Comparison of ENCODE assay signal across 16 cellular contexts in the genomic region with DNA sequence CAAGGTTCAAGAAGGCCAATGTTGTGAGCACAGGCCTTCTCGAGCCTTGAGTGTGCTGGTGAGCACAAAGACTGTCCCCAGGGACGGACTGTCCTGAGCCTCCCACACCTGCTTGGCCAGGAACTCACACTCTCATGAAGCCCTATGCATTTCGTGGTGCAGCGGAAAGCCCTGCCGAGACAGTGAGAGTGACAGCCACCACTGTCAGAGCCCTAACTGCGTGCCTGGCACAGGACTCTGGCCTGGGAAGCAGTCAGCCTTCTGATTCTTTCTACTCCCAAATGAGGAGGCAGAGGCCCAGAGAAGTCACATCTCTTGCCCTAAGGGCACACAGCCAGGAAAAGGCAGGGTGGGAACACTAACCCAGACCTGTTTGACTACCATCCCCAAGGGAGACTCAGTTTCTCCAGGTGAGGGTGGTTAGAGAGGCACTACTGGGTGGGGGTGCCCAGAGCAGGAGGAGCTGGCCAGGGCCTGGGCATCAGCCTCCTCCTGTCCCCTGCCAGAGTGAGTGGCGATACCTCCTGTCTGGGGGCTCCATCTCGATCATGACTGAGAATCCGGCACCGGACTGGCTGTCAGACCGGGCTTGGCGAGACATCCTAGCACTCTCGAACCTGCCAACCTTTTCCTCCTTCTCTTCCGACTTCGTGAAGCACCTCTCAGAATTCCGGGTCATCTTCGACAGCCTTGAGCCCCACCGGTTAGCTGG. TPM values are rescaled to one million over a fixed set of nuclear protein-coding genes. Genes with fewer than 3 reads are reported as not detected.
DNase-seq lines count a peak whose midpoint lies in the region; ATAC-seq and TF ChIP-seq lines count a peak whose summit lies in the region.
"Had no signal": no experiment of that assay in that cellular context is flagged by ENCODE, and none has a peak within 500 bp of the region (broad histone marks: within the 10 kb centered on the region; RNA-seq: fewer than 3 reads in every experiment).

No MANE protein-coding gene starts in this region.

- no peak for TF ChIP-seq POLR2A in spleen (IDR thresholded peaks at IDR 0.05)

- H3K4me3 ChIP-seq in left ventricle myocardium inferior = no peak overlapping the region
- H3K4me3 ChIP-seq in right cardiac atrium (ENCODE audit: low read length) = no peak overlapping the region
- no peak overlapping the region for H3K4me3 ChIP-seq in spleen
- H3K4me3 ChIP-seq: A549, GM23338 had no signal

- peak; percentile 5 for DNase-seq in left ventricle myocardium inferior
- no peak for DNase-seq in left cardiac atrium
- peak; percentile 6 to 19 (median 10) for DNase-seq in right cardiac atrium
- peak; percentile 46 for DNase-seq in spleen
- DNase-seq: HFFc6, NCI-H1092, NCI-H1694 treated with DMSO at 0.1 percent for 48 hours, NCI-H526 treated with DMSO at 0.1 percent for 48 hours had no signal

- no peak overlapping the region for H3K27ac ChIP-seq in left ventricle myocardium inferior (replicated peaks)
- H3K27ac ChIP-seq in right cardiac atrium (ENCODE audit: low read length) = no peak overlapping the region
- H3K27ac ChIP-seq in spleen = no peak overlapping the region
- H3K27ac ChIP-seq: A549, C4-2B, KMS-11 had no signal

- TF ChIP-seq CTCF in left ventricle myocardium inferior (IDR thresholded peaks at IDR 0.05; ENCODE audit: borderline replicate concordance) = no peak
- no peak for TF ChIP-seq CTCF in spleen (IDR thresholded peaks at IDR 0.05 in 8 of 11, conservative IDR thresholded peaks at IDR 0.05 in 3 of 11)

- no peaks in the 10 kb centered on the region for H3K27me3 ChIP-seq in left ventricle myocardium inferior (ENCODE audit: low read depth)
- no peaks in the 10 kb centered on the region for H3K27me3 ChIP-seq in right cardiac atrium (ENCODE audit: control insufficient read depth, insufficient read depth)
- no peaks in the 10 kb centered on the region for H3K27me3 ChIP-seq in spleen (replicated peaks in 1 of 7)

- ATAC-seq in left cardiac atrium = no peak
- ATAC-seq in right cardiac atrium = no peak
- ATAC-seq in HG03469 (IDR thresholded peaks at IDR 0.05; ENCODE audit: unreplicated experiment) = no peak
- no peak for ATAC-seq in HG02970 (IDR thresholded peaks at IDR 0.05; ENCODE audit: low FRiP score, unreplicated experiment)
- ATAC-seq: A549, GM23338 had no signal

- H3K36me3 ChIP-seq in left ventricle myocardium inferior = peaks cover 28% of the 10 kb centered on the region
- peaks cover 0 to 95% (median 35%) of the 10 kb centered on the region in 6 donors for H3K36me3 ChIP-seq in spleen

- intact Hi-C loops in left ventricle myocardium inferior (cut with micrococcal nuclease) = no loop called here
- intact Hi-C loops in left cardiac atrium (cut with DNase I) = no loop called here
- intact Hi-C loops in right cardiac atrium (cut with DNase I) = no loop called here
- intact Hi-C loops in spleen (cut with DNase I; ENCODE audit: low total_unique reads) = no loop called here

- WGBS in right cardiac atrium = 92% methylated on average over 18 of the region's 18 CpGs
- WGBS in spleen, 5 donors = 93 to 97% (median 94%) methylated on average over 18 of the region's 18 CpGs

- H3K4me1 ChIP-seq in left ventricle myocardium inferior (no peaks in the 10 kb centered on the region), right cardiac atrium (ENCODE audit: control insufficient read depth, insufficient read depth, low read length) (no peaks in the 10 kb centered on the region), spleen (no peaks in the 10 kb centered on the region)
- H3K4me1 ChIP-seq: A549 had no signal

- H3K9me3 ChIP-seq in left ventricle myocardium inferior (replicated peaks) (no peaks in the 10 kb centered on the region), right cardiac atrium (ENCODE audit: control insufficient read depth, low read length) (no peaks in the 10 kb centered on the region), spleen (no peaks in the 10 kb centered on the region)
- H3K9me3 ChIP-seq: A549 had no signal

RNA-seq across cellular contexts. Expression of gene BAP1, which starts 15.7 kb away (rescaled TPM):
- 54.2 TPM for total RNA-seq in left ventricle myocardium inferior
- 10 to 100 TPM; 52.6 to 62.4 TPM for total RNA-seq in left cardiac atrium
- total RNA-seq in right cardiac atrium = 10 to 100 TPM; 48.4 to 59.1 (median 55.9) TPM
- 43.0 TPM for polyA plus RNA-seq in right cardiac atrium
- 10 to 100 TPM; 68.1 to 82.8 (median 72.8) TPM for total RNA-seq in spleen
- polyA plus RNA-seq in spleen = 10 to 100 TPM; 44.4 to 73.7 (median 72.8) TPM

RNA-seq across cellular contexts. Expression of gene PHF7, which starts 16.3 kb away (rescaled TPM):
- total RNA-seq in left ventricle myocardium inferior (16.8 TPM), left cardiac atrium (10 to 100 TPM; 13.1 to 16.0 TPM), right cardiac atrium (10 to 100 TPM; 15.9 to 28.5 (median 18.3) TPM), spleen (10 to 100 TPM in 1 of 7 donors, 1 to 10 TPM in 6; 4.4 to 14.2 (median 8.6) TPM)
- polyA plus RNA-seq in right cardiac atrium (10.9 TPM), spleen (1 to 10 TPM; 4.6 to 7.3 (median 4.8) TPM)

RNA-seq across cellular contexts. Expression of gene SEMA3G, which starts 50.8 kb away (rescaled TPM):
- total RNA-seq in left ventricle myocardium inferior (9.2 TPM), left cardiac atrium (10 to 100 TPM; 13.7 to 19.9 TPM), right cardiac atrium (10 to 100 TPM in 1 of 4 donors, 1 to 10 TPM in 3; 4.7 to 13.1 (median 8.3) TPM), spleen (10 to 100 TPM in 5 of 7 donors, 1 to 10 TPM in 2; 7.9 to 20.2 (median 10.8) TPM)
- polyA plus RNA-seq in right cardiac atrium (11.2 TPM), spleen (1 to 10 TPM; 1.0 to 7.8 (median 3.5) TPM)
- total RNA-seq: HFFc6, OCI-LY7 had no signal

RNA-seq across cellular contexts. Expression of gene TNNC1, which starts 59.7 kb away (rescaled TPM):
- total RNA-seq in left ventricle myocardium inferior (8,962 TPM), left cardiac atrium (1,000 to 10,000 TPM; 2,841 to 3,233 TPM), right cardiac atrium (1,000 to 10,000 TPM; 2,349 to 3,477 (median 2,851) TPM), spleen (1 to 10 TPM in 6 of 7 donors, under 1 TPM in 1; 0.74 to 2.2 (median 1.6) TPM)
- polyA plus RNA-seq in right cardiac atrium (6,305 TPM), spleen (1 to 10 TPM; 2.2 to 5.8 (median 4.4) TPM)
- total RNA-seq: RPMI7951 had no signal
